Comparison of ENCODE assay signal across 10 cellular contexts in the genomic region with DNA sequence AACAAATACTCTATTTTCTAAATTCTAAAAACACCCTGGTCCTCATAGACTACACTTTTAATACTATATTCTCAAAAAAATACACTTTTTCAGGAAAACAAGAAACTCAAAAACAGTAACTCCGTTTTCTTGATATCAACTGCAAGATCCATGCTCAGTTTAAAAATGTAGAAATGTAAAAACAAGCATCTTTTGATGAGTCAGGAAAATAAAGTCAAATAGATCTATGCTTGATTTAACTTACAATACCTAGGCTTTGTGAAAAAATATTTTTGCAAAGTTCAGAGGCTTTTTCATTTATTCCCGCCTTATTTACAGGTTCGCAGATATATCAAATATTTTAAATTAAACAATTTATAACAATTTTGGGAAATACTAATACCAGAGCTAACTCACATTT.
"Had no signal": no experiment of that assay in that cellular context is flagged by ENCODE, and none has a peak within 500 bp of the region (broad histone marks: within the 10 kb centered on the region; RNA-seq: fewer than 3 reads in every experiment).

No MANE protein-coding gene starts in this region.

- H2AFZ ChIP-seq: GM23248 had no signal

- H3K9me3 Mint-ChIP-seq: HFFc6 had no signal

- H3K4me3 Mint-ChIP-seq: HFFc6 had no signal

- H3K27ac ChIP-seq: GM23248, KMS-11 had no signal

- ATAC-seq: HCT116 had no signal

- H3K4me3 ChIP-seq: GM23248, HAP-1 had no signal

- H3K9ac ChIP-seq: GM23248, KMS-11 had no signal

- H3K4me1 ChIP-seq: HAP-1 had no signal

- H3K4me2 ChIP-seq: KMS-11 had no signal

- H3K9me3 ChIP-seq: HAP-1 had no signal

- FAIRE-seq: HTR-8/SVneo had no signal

- H3K27ac Mint-ChIP-seq: HFFc6 had no signal

- DNase-seq: GM23248, GOT3, H7, HFFc6, Karpas-422, KBM-7 had no signal
